ENCODE assay signal across 13 cellular contexts in the genomic region with DNA sequence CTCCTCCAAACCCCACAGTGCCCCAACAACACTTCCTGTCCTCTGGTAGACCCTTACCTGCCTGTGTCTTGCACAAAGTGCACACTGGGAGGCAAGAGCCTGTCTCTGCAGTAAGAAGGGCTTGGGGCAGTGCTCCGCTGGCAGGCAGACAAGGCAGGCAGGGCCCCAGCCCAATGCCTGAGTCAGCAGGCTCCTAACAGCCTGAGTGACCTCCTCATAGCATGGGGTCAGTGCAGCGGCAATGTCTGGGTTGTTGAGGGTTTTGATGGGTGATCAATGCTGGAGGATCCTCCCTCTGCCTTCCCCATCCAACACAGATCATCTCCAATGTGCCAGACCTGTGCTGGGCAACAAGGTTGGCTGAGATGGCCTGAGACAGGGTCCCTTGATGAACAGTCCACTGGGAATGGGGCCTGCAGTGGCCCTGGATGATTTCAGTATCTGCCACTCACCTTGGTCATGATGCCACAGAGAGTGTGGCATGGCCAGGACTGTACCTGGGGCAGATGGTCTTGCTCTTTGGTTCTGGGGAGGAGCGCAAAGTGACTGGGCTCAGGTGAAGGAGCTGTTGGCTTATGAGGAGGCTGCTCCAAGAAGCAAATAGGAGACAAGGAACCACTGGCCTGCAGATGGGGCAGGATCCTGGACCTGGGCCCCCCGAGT. TPM values are rescaled to one million over a fixed set of nuclear protein-coding genes. Genes with fewer than 3 reads are reported as not detected.
DNase-seq lines count a peak whose midpoint lies in the region; ATAC-seq and TF ChIP-seq lines count a peak whose summit lies in the region.
"Had no signal": no experiment of that assay in that cellular context is flagged by ENCODE, and none has a peak within 500 bp of the region (broad histone marks: within the 10 kb centered on the region; RNA-seq: fewer than 3 reads in every experiment).

No MANE protein-coding gene starts in this region.

- H3K27ac ChIP-seq in lung (ENCODE audit: low read depth in 1 of 2, low read length in 1 of 2): no peak overlapping the region

- H3K27me3 Mint-ChIP-seq in chondrocyte (ENCODE audit: low read depth): no peaks in the 10 kb centered on the region
- H3K27me3 Mint-ChIP-seq: activated naive CD8-positive, alpha-beta T cell treated with anti-CD3 and anti-CD28 coated beads, Interleukin-2, amount 50 U/mL, for 24 hours had no signal

- peak; percentile 5 for DNase-seq in AG10803 (ENCODE audit: low read depth)
- peak; percentile 75 for DNase-seq in HCEC 1CT
- DNase-seq in chondrocyte (ENCODE audit: low spot score): peak; percentile 53
- peak; percentile 24 for DNase-seq in lung (ENCODE audit: low spot score)
- no peak for DNase-seq in NCI-H2227 (lab: John Stamatoyannopoulos, UW; ENCODE audit: unreplicated experiment)
- no peak for DNase-seq in KG1 (lab: John Stamatoyannopoulos, UW)
- no peak for DNase-seq in GOT3 (lab: John Stamatoyannopoulos, UW)
- no peak for DNase-seq in stimulated activated CD4-positive, alpha-beta T cell treated with anti-CD3 and anti-CD28 coated beads, Interleukin-15, amount 100 ng/mL, for 24 hours
- DNase-seq: activated naive CD8-positive, alpha-beta T cell treated with anti-CD3 and anti-CD28 coated beads, Interleukin-2, amount 50 U/mL, for 24 hours; AML-193; NCI-H1436; NCI-H510A treated with DMSO at 0.1 percent for 48 hours had no signal

- no peaks in the 10 kb centered on the region for H3K9me3 ChIP-seq in lung (ENCODE audit: control insufficient read depth in 2 of 2, insufficient read depth in 1 of 2, low read length in 1 of 2)

- no peaks in the 10 kb centered on the region for H3K4me1 ChIP-seq in lung (ENCODE audit: control insufficient read depth in 2 of 2, insufficient read depth in 2 of 2, low read length in 2 of 2)

- no peak for TF ChIP-seq CTCF in AG10803 (conservative IDR thresholded peaks at IDR 0.05; ENCODE audit: low read length)
- TF ChIP-seq CTCF in chondrocyte (IDR thresholded peaks at IDR 0.05): no peak
- no peak for TF ChIP-seq CTCF in lung (IDR thresholded peaks at IDR 0.05; ENCODE audit: control extremely low read depth, extremely low read depth)

- peaks cover 29% of the 10 kb centered on the region for H3K4me1 Mint-ChIP-seq in chondrocyte (ENCODE audit: low read depth)
- H3K4me1 Mint-ChIP-seq: activated naive CD8-positive, alpha-beta T cell treated with anti-CD3 and anti-CD28 coated beads, Interleukin-2, amount 50 U/mL, for 24 hours; mesothelial cell of epicardium had no signal

- no peak overlapping the region for H3K27ac Mint-ChIP-seq in chondrocyte (ENCODE audit: unreplicated experiment)
- H3K27ac Mint-ChIP-seq: activated naive CD8-positive, alpha-beta T cell treated with anti-CD3 and anti-CD28 coated beads, Interleukin-2, amount 50 U/mL, for 24 hours; mesothelial cell of epicardium had no signal

- ATAC-seq in lung (ENCODE audit: insufficient read depth, low FRiP score): no peak
- ATAC-seq: activated naive CD8-positive, alpha-beta T cell treated with anti-CD3 and anti-CD28 coated beads, Interleukin-2, amount 50 U/mL, for 24 hours had no signal

- no peak overlapping the region for H3K4me3 Mint-ChIP-seq in chondrocyte (ENCODE audit: unreplicated experiment)
- H3K4me3 Mint-ChIP-seq: activated naive CD8-positive, alpha-beta T cell treated with anti-CD3 and anti-CD28 coated beads, Interleukin-2, amount 50 U/mL, for 24 hours; mesothelial cell of epicardium had no signal

- H3K27me3 ChIP-seq in lung (ENCODE audit: control insufficient read depth, insufficient read depth): no peaks in the 10 kb centered on the region

- H3K36me3 Mint-ChIP-seq in chondrocyte (ENCODE audit: low read depth): peaks cover 11% of the 10 kb centered on the region

- WGBS in lung, 2 donors: 89 to 97% methylated on average over 4 of the region's 4 CpGs

- H3K36me3 ChIP-seq in lung (ENCODE audit: control insufficient read depth in 2 of 2, insufficient read depth in 2 of 2, low read length in 2 of 2): peaks cover 2 to 32% of the 10 kb centered on the region in 2 donors

- H3K4me3 ChIP-seq in AG10803 (ENCODE audit: low read length) (no peak overlapping the region), lung (no peak overlapping the region)

- H3K9me3 Mint-ChIP-seq in chondrocyte (ENCODE audit: low read depth): no peaks in the 10 kb centered on the region
- H3K9me3 Mint-ChIP-seq: activated naive CD8-positive, alpha-beta T cell treated with anti-CD3 and anti-CD28 coated beads, Interleukin-2, amount 50 U/mL, for 24 hours; mesothelial cell of epicardium had no signal

RNA-seq across cellular contexts. Expression of a gene that starts 55.6 kb away (rescaled TPM):
- 0.27 to 0.82 TPM (median 0.48 TPM) in 3 replicates for total RNA-seq in chondrocyte
- under 1 TPM; 0.40 to 0.80 TPM for total RNA-seq in lung
- polyA plus RNA-seq in lung: under 1 TPM; 0.12 to 0.25 TPM

Comparison
In these comparisons a context has a peak if more than half of its experiments do, and no peak if none do; other contexts are left out.
1. DNase-seq: peak in AG10803 (single experiment), HCEC 1CT (single experiment), chondrocyte (single experiment) and lung (single experiment); none in NCI-H2227 (single experiment), KG1 (single experiment), GOT3 (single experiment) and stimulated activated CD4-positive, alpha-beta T cell treated with anti-CD3 and anti-CD28 coated beads, Interleukin-15, amount 100 ng/mL, for 24 hours (single experiment).